Comparison of ENCODE assay signal across 1 cellular context in genomic region chr7:127891854-127892438, GRCh38.
TF ChIP-seq lines count a peak whose summit lies in the region.

No MANE protein-coding gene starts in this region.

TF ChIP-seq in WTC11, 78 proteins besides CTCF, POLR2A, EP300 and RAD21 (continued from another document):
- TF ChIP-seq ZNF512 (CRISPR knock-in tag; IDR thresholded peaks at IDR 0.05; ENCODE audit: borderline replicate concordance) (no peak), RELA (CRISPR knock-in tag; IDR thresholded peaks at IDR 0.05; ENCODE audit: borderline replicate concordance) (no peak), IRF1 (CRISPR knock-in tag; IDR thresholded peaks at IDR 0.05) (no peak), CDX4 (CRISPR knock-in tag; IDR thresholded peaks at IDR 0.05; ENCODE audit: borderline replicate concordance) (no peak), NFYB (CRISPR knock-in tag; conservative IDR thresholded peaks at IDR 0.05; ENCODE audit: low read depth) (no peak), ZNF232 (CRISPR knock-in tag; IDR thresholded peaks at IDR 0.05) (no peak), ZNF317 (CRISPR knock-in tag; IDR thresholded peaks at IDR 0.05; ENCODE audit: borderline replicate concordance, low read depth) (no peak), CREB1 (CRISPR knock-in tag; IDR thresholded peaks at IDR 0.05) (no peak)
TF ChIP-seq in WTC11: peak in this region for 0.
